ENCODE assay signal across 21 cellular contexts in the genomic region with DNA sequence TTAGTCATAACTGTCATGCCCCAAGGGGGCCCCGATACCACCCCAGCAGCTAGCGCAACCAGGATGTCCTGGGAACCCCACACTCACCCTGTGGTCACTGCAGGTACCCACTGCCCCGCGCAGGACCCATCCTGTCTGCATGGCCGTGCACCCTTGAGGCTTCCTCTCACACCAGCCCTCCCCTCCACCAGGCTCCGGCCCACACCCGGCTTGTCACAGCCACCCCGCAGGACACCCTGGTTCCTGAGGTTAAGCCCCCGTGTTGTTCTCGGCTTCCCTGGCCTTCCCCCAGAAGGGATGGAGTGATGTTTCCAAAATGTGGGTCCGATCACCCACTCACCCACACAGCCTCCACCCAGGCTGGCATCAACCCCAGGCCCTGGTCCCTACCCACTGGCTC. TPM values are rescaled to one million over a fixed set of nuclear protein-coding genes. Genes with fewer than 3 reads are reported as not detected.
"Had no signal": no experiment of that assay in that cellular context is flagged by ENCODE, and none has a peak within 500 bp of the region (broad histone marks: within the 10 kb centered on the region; RNA-seq: fewer than 3 reads in every experiment).

No MANE protein-coding gene starts in this region.

- H3K4me3 ChIP-seq: colonic mucosa, heart left ventricle, mucosa of descending colon, psoas muscle, spleen, stomach, thoracic aorta, transverse colon had no signal

- H3K27ac Mint-ChIP-seq: endodermal cell; stimulated activated memory B cell treated with anti-CD40 and anti-IgM and Interleukin-4, amounts not matched to agents 10 μg/mL and 1 μg/mL and 100 μg/mL, for 72 hours had no signal

- H3K27ac ChIP-seq: colonic mucosa, heart left ventricle, psoas muscle, spleen, stomach, thoracic aorta, transverse colon had no signal

- FAIRE-seq: endothelial cell of umbilical vein, frontal cortex had no signal

- H3K4me1 ChIP-seq: colonic mucosa, psoas muscle had no signal

- DNase-seq: colonic mucosa; effector CD4-positive, alpha-beta T cell; hippocampal formation; kidney glomerular epithelial cell; psoas muscle; retina; spleen; stimulated activated CD4-positive, alpha-beta T cell treated with anti-CD3 and anti-CD28 coated beads, Interleukin-15, amount 100 ng/mL, for 24 hours; stimulated activated CD4-positive, alpha-beta T cell treated with anti-CD3 and anti-CD28 coated beads, Interleukin-1b, Interleukin-23, amount 100 ng/mL, for 48 hours; stimulated activated CD4-positive, alpha-beta T cell treated with anti-CD3 and anti-CD28 coated beads, Interleukin-4, amount 100 ng/mL, for 24 hours; stomach; transverse colon had no signal

- H3K9me3 ChIP-seq: colonic mucosa, heart left ventricle, mucosa of descending colon, psoas muscle, spleen, stomach, thoracic aorta, transverse colon had no signal

- H3K27me3 ChIP-seq: colonic mucosa, heart left ventricle, spleen, stomach, transverse colon had no signal

- H3K27me3 Mint-ChIP-seq: naive thymus-derived CD8-positive, alpha-beta T cell; stimulated activated memory B cell treated with anti-CD40 and anti-IgM and Interleukin-4, amounts not matched to agents 10 μg/mL and 1 μg/mL and 100 μg/mL, for 72 hours had no signal

- H3K9me3 Mint-ChIP-seq: endodermal cell; naive thymus-derived CD8-positive, alpha-beta T cell; stimulated activated memory B cell treated with anti-CD40 and anti-IgM and Interleukin-4, amounts not matched to agents 10 μg/mL and 1 μg/mL and 100 μg/mL, for 72 hours had no signal

- H3K4me3 Mint-ChIP-seq: endodermal cell; naive thymus-derived CD8-positive, alpha-beta T cell; stimulated activated memory B cell treated with anti-CD40 and anti-IgM and Interleukin-4, amounts not matched to agents 10 μg/mL and 1 μg/mL and 100 μg/mL, for 72 hours had no signal

- ATAC-seq: naive thymus-derived CD8-positive, alpha-beta T cell; sciatic nerve; stimulated activated memory B cell treated with anti-CD40 and anti-IgM and Interleukin-4, amounts not matched to agents 10 μg/mL and 1 μg/mL and 100 μg/mL, for 72 hours had no signal

- H3K4me1 Mint-ChIP-seq: endodermal cell; naive thymus-derived CD8-positive, alpha-beta T cell; stimulated activated memory B cell treated with anti-CD40 and anti-IgM and Interleukin-4, amounts not matched to agents 10 μg/mL and 1 μg/mL and 100 μg/mL, for 72 hours had no signal

RNA-seq across cellular contexts. Expression of a gene that starts 7.5 kb away (rescaled TPM):
- total RNA-seq: stomach had no signal
- polyA plus RNA-seq: naive thymus-derived CD8-positive, alpha-beta T cell had no signal
